Comparison of ENCODE assay signal across 32 cellular contexts in genomic region chr21:34779860-34780259, GRCh38.
"Had no signal": no experiment of that assay in that cellular context is flagged by ENCODE, and none has a peak within 500 bp of the region (broad histone marks: within the 10 kb centered on the region; RNA-seq: fewer than 3 reads in every experiment).

No MANE protein-coding gene starts in this region.

- FAIRE-seq: endometrium, endothelial cell of umbilical vein had no signal

- H3K36me3 Mint-ChIP-seq: activated naive CD4-positive, alpha-beta T cell treated with anti-CD3 and anti-CD28 coated beads, Interleukin-2, amount 10 ng/mL, durations not matched to agents 7 days and 5 days; activated naive CD4-positive, alpha-beta T cell treated with anti-CD3 and anti-CD28 coated beads, Interleukin-2, amount 50 U/mL, for 72 hours; activated naive CD8-positive, alpha-beta T cell treated with anti-CD3 and anti-CD28 coated beads, Interleukin-2, amount 10 ng/mL, durations not matched to agents 7 days and 5 days; brain had no signal

- H3K27ac Mint-ChIP-seq: activated CD4-positive, alpha-beta memory T cell treated with anti-CD3 and anti-CD28 coated beads, Interleukin-2, amount 10 ng/mL, durations not matched to agents 7 days and 5 days; activated CD4-positive, alpha-beta T cell treated with anti-CD3 and anti-CD28 coated beads, Interleukin-2, amount 10 ng/mL, durations not matched to agents 7 days and 5 days; activated naive CD4-positive, alpha-beta T cell treated with anti-CD3 and anti-CD28 coated beads, Interleukin-2, amount 10 ng/mL, durations not matched to agents 7 days and 5 days; activated naive CD4-positive, alpha-beta T cell treated with anti-CD3 and anti-CD28 coated beads, Interleukin-2, amount 50 U/mL, for 72 hours; activated naive CD8-positive, alpha-beta T cell treated with anti-CD3 and anti-CD28 coated beads, Interleukin-2, amount 10 ng/mL, durations not matched to agents 7 days and 5 days; activated T-cell treated with anti-CD3 and anti-CD28 coated beads, Interleukin-2, amount 50 U/mL, for 24 hours; activated T-cell treated with anti-CD3 and anti-CD28 coated beads, Interleukin-2, amount 50 U/mL, for 72 hours; brain; T-helper 2 cell treated with Interferon-gamma antibody and Interleukin-4, amounts not matched to agents 5 μg/mL and 100 μg/mL, for 36 hours had no signal

- H3K36me3 ChIP-seq: ascending aorta, breast epithelium, cardiac muscle cell, colonic mucosa, gastrocnemius medialis, heart left ventricle had no signal

- H3K4me3 ChIP-seq: ascending aorta, breast epithelium, cardiac muscle cell, colonic mucosa, gastrocnemius medialis, heart left ventricle had no signal

- H3K27me3 ChIP-seq: ascending aorta, breast epithelium, cardiac muscle cell, colonic mucosa, gastrocnemius medialis, heart left ventricle had no signal

- H3K4me1 ChIP-seq: ascending aorta, breast epithelium, colonic mucosa, gastrocnemius medialis, heart left ventricle had no signal

- ATAC-seq: activated naive CD4-positive, alpha-beta T cell treated with anti-CD3 and anti-CD28 coated beads, Interleukin-2, amount 50 U/mL, for 72 hours; activated T-cell treated with anti-CD3 and anti-CD28 coated beads, Interleukin-2, amount 50 U/mL, for 72 hours; gastrocnemius medialis; heart left ventricle had no signal

- H3K27ac ChIP-seq: ascending aorta, breast epithelium, cardiac muscle cell, colonic mucosa, epithelial cell of prostate, gastrocnemius medialis, heart left ventricle had no signal

- H3K4me1 Mint-ChIP-seq: activated CD4-positive, alpha-beta memory T cell treated with anti-CD3 and anti-CD28 coated beads, Interleukin-2, amount 10 ng/mL, durations not matched to agents 7 days and 5 days; activated naive CD4-positive, alpha-beta T cell treated with anti-CD3 and anti-CD28 coated beads, Interleukin-2, amount 10 ng/mL, durations not matched to agents 7 days and 5 days; brain had no signal

- DNase-seq: activated CD4-positive, alpha-beta memory T cell treated with anti-CD3 and anti-CD28 coated beads, Interleukin-2, amount 10 ng/mL, durations not matched to agents 7 days and 5 days; activated CD4-positive, alpha-beta T cell treated with anti-CD3 and anti-CD28 coated beads for 1 hour; activated CD4-positive, alpha-beta T cell treated with anti-CD3 and anti-CD28 coated beads for 4 hours; activated CD4-positive, alpha-beta T cell treated with anti-CD3 and anti-CD28 coated beads, Interleukin-2, amount 10 ng/mL, durations not matched to agents 7 days and 5 days; activated CD4-positive, alpha-beta T cell treated with anti-CD3 and anti-CD28 coated beads, Interleukin-2, amount 50 U/mL, for 4 hours; activated CD8-positive, alpha-beta memory T cell treated with anti-CD3 and anti-CD28 coated beads, Interleukin-2, amount 50 U/mL, for 48 hours; activated gamma-delta T cell; activated naive CD4-positive, alpha-beta T cell; activated naive CD4-positive, alpha-beta T cell treated with anti-CD3 and anti-CD28 coated beads, Interleukin-2, amount 10 ng/mL, durations not matched to agents 7 days and 5 days; activated naive CD8-positive, alpha-beta T cell treated with anti-CD3 and anti-CD28 coated beads, Interleukin-2, amount 10 ng/mL, durations not matched to agents 7 days and 5 days; activated T-cell treated with anti-CD3 and anti-CD28 coated beads for 4 hours; activated T-cell treated with anti-CD3 and anti-CD28 coated beads, Interleukin-2, amount 50 U/mL, for 24 hours; activated T-cell treated with anti-CD3 and anti-CD28 coated beads, Interleukin-2, amount 50 U/mL, for 72 hours; central memory CD4-positive, alpha-beta T cell; cerebellar nuclear complex; colonic mucosa; effector CD8-positive, alpha-beta T cell; foreskin fibroblast; gastrocnemius medialis; glutamatergic neuron; heart left ventricle; hypothalamus; T1000 had no signal

- H3K9me3 ChIP-seq: ascending aorta, breast epithelium, colonic mucosa, gastrocnemius medialis, heart left ventricle had no signal

- H3K4me3 Mint-ChIP-seq: activated CD4-positive, alpha-beta memory T cell treated with anti-CD3 and anti-CD28 coated beads, Interleukin-2, amount 10 ng/mL, durations not matched to agents 7 days and 5 days; activated CD4-positive, alpha-beta T cell treated with anti-CD3 and anti-CD28 coated beads, Interleukin-2, amount 10 ng/mL, durations not matched to agents 7 days and 5 days; activated naive CD4-positive, alpha-beta T cell treated with anti-CD3 and anti-CD28 coated beads, Interleukin-2, amount 10 ng/mL, durations not matched to agents 7 days and 5 days; activated naive CD8-positive, alpha-beta T cell treated with anti-CD3 and anti-CD28 coated beads, Interleukin-2, amount 10 ng/mL, durations not matched to agents 7 days and 5 days; activated T-cell treated with anti-CD3 and anti-CD28 coated beads, Interleukin-2, amount 50 U/mL, for 24 hours; activated T-cell treated with anti-CD3 and anti-CD28 coated beads, Interleukin-2, amount 50 U/mL, for 72 hours; brain; T-helper 2 cell treated with Interferon-gamma antibody and Interleukin-4, amounts not matched to agents 5 μg/mL and 100 μg/mL, for 36 hours had no signal
